9 cellular contexts compared by ENCODE assay signal in the genomic region with DNA sequence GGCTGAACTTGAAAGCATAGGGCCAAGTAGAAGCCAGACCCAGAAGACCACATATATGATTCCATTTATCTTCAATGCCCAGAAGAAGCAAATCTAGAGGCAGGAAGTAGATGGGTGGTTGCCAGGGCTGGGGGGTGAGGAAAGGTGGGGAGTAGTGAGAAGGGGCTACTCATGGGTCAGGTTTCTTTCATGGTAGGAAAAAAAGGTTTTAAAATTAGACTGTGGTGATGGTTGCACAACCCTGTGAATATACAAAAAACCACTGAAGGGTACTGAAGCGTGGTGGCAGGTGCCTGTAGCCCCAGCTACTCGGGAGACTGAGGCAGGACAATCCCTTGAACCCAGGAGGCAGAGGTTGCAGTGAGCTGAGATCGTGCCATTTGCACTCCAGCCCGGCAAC. TPM values are rescaled to one million over a fixed set of nuclear protein-coding genes. Genes with fewer than 3 reads are reported as not detected.
DNase-seq lines count a peak whose midpoint lies in the region; ATAC-seq and TF ChIP-seq lines count a peak whose summit lies in the region.
"Had no signal": no experiment of that assay in that cellular context is flagged by ENCODE, and none has a peak within 500 bp of the region (broad histone marks: within the 10 kb centered on the region; RNA-seq: fewer than 3 reads in every experiment).

No MANE protein-coding gene starts in this region.

- no peaks in the 10 kb centered on the region for H3K9me3 Mint-ChIP-seq in activated T-cell treated with anti-CD3 and anti-CD28 coated beads, Interleukin-2, amount 50 U/mL, for 24 hours
- no peaks in the 10 kb centered on the region for H3K9me3 Mint-ChIP-seq in activated naive CD8-positive, alpha-beta T cell (ENCODE audit: low read depth)

- H3K9me3 ChIP-seq in spleen = no peaks in the 10 kb centered on the region
- H3K9me3 ChIP-seq: body of pancreas had no signal

- H3K4me1 Mint-ChIP-seq in activated T-cell treated with anti-CD3 and anti-CD28 coated beads, Interleukin-2, amount 50 U/mL, for 24 hours (ENCODE audit: low read depth) = peaks cover 49% of the 10 kb centered on the region
- H3K4me1 Mint-ChIP-seq in activated naive CD8-positive, alpha-beta T cell (ENCODE audit: low read depth) = peaks cover 22% of the 10 kb centered on the region

- peaks cover 12 to 62% (median 46%) of the 10 kb centered on the region in 6 donors for H3K4me1 ChIP-seq in spleen

- peaks cover 0 to 57% (median 36%) of the 10 kb centered on the region in 6 donors for H3K36me3 ChIP-seq in spleen

- H3K27me3 ChIP-seq in spleen (replicated peaks in 1 of 7) = no peaks in the 10 kb centered on the region
- H3K27me3 ChIP-seq: body of pancreas had no signal

- H3K4me3 Mint-ChIP-seq in activated T-cell treated with anti-CD3 and anti-CD28 coated beads, Interleukin-2, amount 50 U/mL, for 24 hours = no peak overlapping the region
- H3K4me3 Mint-ChIP-seq in activated naive CD8-positive, alpha-beta T cell = no peak overlapping the region

- ATAC-seq in HG03354 (IDR thresholded peaks at IDR 0.05; ENCODE audit: poor library complexity, severe bottlenecking, unreplicated experiment) = peak; percentile 53
- no peak for ATAC-seq in GM18909 (IDR thresholded peaks at IDR 0.05; ENCODE audit: poor library complexity, unreplicated experiment)
- ATAC-seq: body of pancreas had no signal

- no peak for TF ChIP-seq CTCF in spleen (IDR thresholded peaks at IDR 0.05 in 8 of 11, conservative IDR thresholded peaks at IDR 0.05 in 3 of 11)

- no peak for DNase-seq in activated T-cell treated with anti-CD3 and anti-CD28 coated beads, Interleukin-2, amount 50 U/mL, for 24 hours
- DNase-seq in activated T-cell treated with anti-CD3 and anti-CD28 coated beads for 4 hours (no peak), spleen (peak; percentile 30), hippocampal formation (lab: John Stamatoyannopoulos, UW) (no peak), C1 segment of cervical spinal cord (lab: John Stamatoyannopoulos, UW) (no peak)
- DNase-seq: body of pancreas had no signal

- TF ChIP-seq POLR2A in spleen (IDR thresholded peaks at IDR 0.05) = no peak

- H3K27ac ChIP-seq in spleen = peak overlapping the region in 6 of 8 donors; percentile 1 to 93 (median 47)
- H3K27ac ChIP-seq: body of pancreas had no signal

- intact Hi-C loops in spleen (cut with DNase I; ENCODE audit: low total_unique reads) = loop anchor here (5.0 kb wide), 1 partner anchor 53 kb away; no protein-coding TSS in a partner anchor

- 40 to 68% (median 62%) methylated on average over 4 of the region's 4 CpGs for WGBS in spleen, 5 donors

- peak overlapping the region; percentile 98 for H3K27ac Mint-ChIP-seq in activated T-cell treated with anti-CD3 and anti-CD28 coated beads, Interleukin-2, amount 50 U/mL, for 24 hours
- H3K27ac Mint-ChIP-seq in activated naive CD8-positive, alpha-beta T cell = peak overlapping the region; percentile 69

- no peak overlapping the region for H3K4me3 ChIP-seq in spleen
- H3K4me3 ChIP-seq: body of pancreas had no signal

- H3K27me3 Mint-ChIP-seq in activated T-cell treated with anti-CD3 and anti-CD28 coated beads, Interleukin-2, amount 50 U/mL, for 24 hours = no peaks in the 10 kb centered on the region
- no peaks in the 10 kb centered on the region for H3K27me3 Mint-ChIP-seq in activated naive CD8-positive, alpha-beta T cell

- H3K36me3 Mint-ChIP-seq in activated T-cell treated with anti-CD3 and anti-CD28 coated beads, Interleukin-2, amount 50 U/mL, for 24 hours (ENCODE audit: low read depth) = peaks cover 67% of the 10 kb centered on the region
- H3K36me3 Mint-ChIP-seq in activated naive CD8-positive, alpha-beta T cell = no peaks in the 10 kb centered on the region

RNA-seq across cellular contexts. Expression of a gene that starts 5.4 kb away (rescaled TPM):
- total RNA-seq in spleen = 10 to 100 TPM; 33.9 to 60.0 (median 55.8) TPM
- polyA plus RNA-seq in spleen = 10 to 100 TPM; 27.8 to 42.9 (median 42.9) TPM

RNA-seq across cellular contexts. Expression of a gene that starts 20.6 kb away (rescaled TPM):
- 10 to 100 TPM; 32.5 to 50.4 (median 45.8) TPM for total RNA-seq in spleen
- polyA plus RNA-seq in spleen = 10 to 100 TPM; 17.3 to 33.3 (median 22.5) TPM

RNA-seq across cellular contexts. Expression of a gene that starts 24.9 kb away (rescaled TPM):
- total RNA-seq in spleen = 1 to 10 TPM in 1 of 7 donors, not detected in 6; 1.4 TPM
- 1 to 10 TPM; 2.7 to 4.3 (median 2.8) TPM for polyA plus RNA-seq in spleen
- total RNA-seq: body of pancreas had no signal

RNA-seq across cellular contexts. Expression of a gene that starts 32.7 kb away (rescaled TPM):
- total RNA-seq in spleen = 100 to 1,000 TPM in 1 of 7 donors, 10 to 100 TPM in 6; 38.5 to 105 (median 72.4) TPM
- 100 to 1,000 TPM; 154 to 199 (median 179) TPM for polyA plus RNA-seq in spleen

RNA-seq across cellular contexts. Expression of a gene that starts 45.5 kb away (rescaled TPM):
- 10 to 100 TPM in 3 of 7 donors, 1 to 10 TPM in 4; 7.1 to 10.4 (median 9.5) TPM for total RNA-seq in spleen
- polyA plus RNA-seq in spleen = 1 to 10 TPM; 2.7 to 5.7 (median 3.5) TPM
